1 cellular context compared by ENCODE assay signal in genomic region chr1:24903955-24904730, GRCh38.
TF ChIP-seq lines count a peak whose summit lies in the region.

No MANE protein-coding gene starts in this region.

TF ChIP-seq in HepG2, 621 proteins besides CTCF, POLR2A, EP300 and RAD21:
- no peak for TF ChIP-seq CSRNP1 (CRISPR knock-in tag; IDR thresholded peaks at IDR 0.05)
- TF ChIP-seq ZNF331 (CRISPR knock-in tag; IDR thresholded peaks at IDR 0.05): no peak
- no peak for TF ChIP-seq ZNF768 (CRISPR knock-in tag; IDR thresholded peaks at IDR 0.05)
- no peak for TF ChIP-seq FOXC1 (CRISPR knock-in tag; IDR thresholded peaks at IDR 0.05; ENCODE audit: borderline replicate concordance)
- no peak for TF ChIP-seq THAP8 (CRISPR knock-in tag; IDR thresholded peaks at IDR 0.05; ENCODE audit: borderline replicate concordance)
- no peak for TF ChIP-seq CREB1 (IDR thresholded peaks at IDR 0.05)
- TF ChIP-seq CREB1 (CRISPR knock-in tag; IDR thresholded peaks at IDR 0.05): no peak
- no peak for TF ChIP-seq ZNF282 (IDR thresholded peaks at IDR 0.05; ENCODE audit: partially characterized antibody)
- no peak for TF ChIP-seq BCL6 (CRISPR knock-in tag; IDR thresholded peaks at IDR 0.05)
- TF ChIP-seq GMEB1 (CRISPR knock-in tag; IDR thresholded peaks at IDR 0.05; ENCODE audit: borderline replicate concordance): no peak
- TF ChIP-seq ZNF350 (CRISPR knock-in tag; IDR thresholded peaks at IDR 0.05; ENCODE audit: borderline replicate concordance, low read depth): no peak
- no peak for TF ChIP-seq ZFP36L1 (CRISPR knock-in tag; IDR thresholded peaks at IDR 0.05)
- TF ChIP-seq ZNF101 (CRISPR knock-in tag; IDR thresholded peaks at IDR 0.05; ENCODE audit: borderline replicate concordance, low read depth): no peak
- TF ChIP-seq DZIP1 (CRISPR knock-in tag; IDR thresholded peaks at IDR 0.05): no peak
- no peak for TF ChIP-seq ZNF230 (CRISPR knock-in tag; IDR thresholded peaks at IDR 0.05)
- TF ChIP-seq, protein P1, sequence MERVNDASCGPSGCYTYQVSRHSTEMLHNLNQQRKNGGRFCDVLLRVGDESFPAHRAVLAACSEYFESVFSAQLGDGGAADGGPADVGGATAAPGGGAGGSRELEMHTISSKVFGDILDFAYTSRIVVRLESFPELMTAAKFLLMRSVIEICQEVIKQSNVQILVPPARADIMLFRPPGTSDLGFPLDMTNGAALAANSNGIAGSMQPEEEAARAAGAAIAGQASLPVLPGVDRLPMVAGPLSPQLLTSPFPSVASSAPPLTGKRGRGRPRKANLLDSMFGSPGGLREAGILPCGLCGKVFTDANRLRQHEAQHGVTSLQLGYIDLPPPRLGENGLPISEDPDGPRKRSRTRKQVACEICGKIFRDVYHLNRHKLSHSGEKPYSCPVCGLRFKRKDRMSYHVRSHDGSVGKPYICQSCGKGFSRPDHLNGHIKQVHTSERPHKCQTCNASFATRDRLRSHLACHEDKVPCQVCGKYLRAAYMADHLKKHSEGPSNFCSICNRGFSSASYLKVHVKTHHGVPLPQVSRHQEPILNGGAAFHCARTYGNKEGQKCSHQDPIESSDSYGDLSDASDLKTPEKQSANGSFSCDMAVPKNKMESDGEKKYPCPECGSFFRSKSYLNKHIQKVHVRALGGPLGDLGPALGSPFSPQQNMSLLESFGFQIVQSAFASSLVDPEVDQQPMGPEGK (CRISPR knock-in tag; IDR thresholded peaks at IDR 0.05): no peak
